In the genomic region with DNA sequence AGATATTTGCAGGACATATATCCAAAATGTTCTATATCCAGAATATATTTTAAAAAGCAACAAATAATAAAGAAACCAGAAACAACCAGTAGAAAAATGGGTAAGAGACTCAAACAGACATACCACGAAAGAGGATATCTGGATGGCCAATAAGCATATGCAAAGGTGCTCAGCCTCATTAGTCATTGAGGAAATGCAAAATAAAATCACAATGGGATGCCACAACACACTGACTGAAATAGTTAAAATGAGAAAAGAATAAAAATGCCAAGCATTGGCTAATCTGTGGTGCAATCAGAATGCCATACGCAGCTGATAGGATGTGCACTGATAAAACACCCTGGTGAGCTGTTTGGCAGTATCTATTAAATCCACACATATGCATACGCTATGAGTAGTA, we compare ENCODE assay signal across 1 cellular context.
TF ChIP-seq lines count a peak whose summit lies in the region.

No MANE protein-coding gene starts in this region.

TF ChIP-seq in K562, 482 proteins besides CTCF, POLR2A, EP300 and RAD21 (continued from another document):
- TF ChIP-seq, protein P1, sequence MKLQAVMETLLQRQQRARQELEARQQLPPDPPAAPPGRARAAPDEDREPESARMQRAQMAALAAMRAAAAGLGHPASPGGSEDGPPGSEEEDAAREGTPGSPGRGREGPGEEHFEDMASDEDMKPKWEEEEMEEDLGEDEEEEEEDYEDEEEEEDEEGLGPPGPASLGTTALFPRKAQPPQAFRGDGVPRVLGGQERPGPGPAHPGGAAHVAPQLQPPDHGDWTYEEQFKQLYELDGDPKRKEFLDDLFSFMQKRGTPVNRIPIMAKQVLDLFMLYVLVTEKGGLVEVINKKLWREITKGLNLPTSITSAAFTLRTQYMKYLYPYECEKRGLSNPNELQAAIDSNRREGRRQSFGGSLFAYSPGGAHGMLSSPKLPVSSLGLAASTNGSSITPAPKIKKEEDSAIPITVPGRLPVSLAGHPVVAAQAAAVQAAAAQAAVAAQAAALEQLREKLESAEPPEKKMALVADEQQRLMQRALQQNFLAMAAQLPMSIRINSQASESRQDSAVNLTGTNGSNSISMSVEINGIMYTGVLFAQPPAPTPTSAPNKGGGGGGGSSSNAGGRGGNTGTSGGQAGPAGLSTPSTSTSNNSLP (IDR thresholded peaks at IDR 0.05; ENCODE audit: borderline replicate concordance, low read depth, low read length): no peak
- TF ChIP-seq, protein P2, sequence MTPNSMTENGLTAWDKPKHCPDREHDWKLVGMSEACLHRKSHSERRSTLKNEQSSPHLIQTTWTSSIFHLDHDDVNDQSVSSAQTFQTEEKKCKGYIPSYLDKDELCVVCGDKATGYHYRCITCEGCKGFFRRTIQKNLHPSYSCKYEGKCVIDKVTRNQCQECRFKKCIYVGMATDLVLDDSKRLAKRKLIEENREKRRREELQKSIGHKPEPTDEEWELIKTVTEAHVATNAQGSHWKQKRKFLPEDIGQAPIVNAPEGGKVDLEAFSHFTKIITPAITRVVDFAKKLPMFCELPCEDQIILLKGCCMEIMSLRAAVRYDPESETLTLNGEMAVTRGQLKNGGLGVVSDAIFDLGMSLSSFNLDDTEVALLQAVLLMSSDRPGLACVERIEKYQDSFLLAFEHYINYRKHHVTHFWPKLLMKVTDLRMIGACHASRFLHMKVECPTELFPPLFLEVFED (CRISPR knock-in tag; conservative IDR thresholded peaks at IDR 0.05): no peak
- TF ChIP-seq NONO (IDR thresholded peaks at IDR 0.05; ENCODE audit: low read depth in 2 of 2, low read length in 1 of 2): no peak
- no peak for TF ChIP-seq NFIX (CRISPR knock-in tag; IDR thresholded peaks at IDR 0.05; ENCODE audit: low read depth)
- TF ChIP-seq HMGN3 (IDR thresholded peaks at IDR 0.05; ENCODE audit: borderline replicate concordance, extremely low read depth, insufficient read length, low read depth, low read length): no peak
- TF ChIP-seq TEAD2 (tag; IDR thresholded peaks at IDR 0.05): no peak
- TF ChIP-seq ZKSCAN8 (CRISPR knock-in tag; IDR thresholded peaks at IDR 0.05): no peak
- TF ChIP-seq, protein P3, sequence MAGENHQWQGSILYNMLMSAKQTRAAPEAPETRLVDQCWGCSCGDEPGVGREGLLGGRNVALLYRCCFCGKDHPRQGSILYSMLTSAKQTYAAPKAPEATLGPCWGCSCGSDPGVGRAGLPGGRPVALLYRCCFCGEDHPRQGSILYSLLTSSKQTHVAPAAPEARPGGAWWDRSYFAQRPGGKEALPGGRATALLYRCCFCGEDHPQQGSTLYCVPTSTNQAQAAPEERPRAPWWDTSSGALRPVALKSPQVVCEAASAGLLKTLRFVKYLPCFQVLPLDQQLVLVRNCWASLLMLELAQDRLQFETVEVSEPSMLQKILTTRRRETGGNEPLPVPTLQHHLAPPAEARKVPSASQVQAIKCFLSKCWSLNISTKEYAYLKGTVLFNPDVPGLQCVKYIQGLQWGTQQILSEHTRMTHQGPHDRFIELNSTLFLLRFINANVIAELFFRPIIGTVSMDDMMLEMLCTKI (IDR thresholded peaks at IDR 0.05; ENCODE audit: partially characterized antibody): no peak
- TF ChIP-seq ZNF76 (CRISPR knock-in tag; IDR thresholded peaks at IDR 0.05; ENCODE audit: borderline replicate concordance): no peak
- TF ChIP-seq ZSCAN32 (CRISPR knock-in tag; IDR thresholded peaks at IDR 0.05): no peak
- no peak for TF ChIP-seq POLR2AphosphoS5 (IDR thresholded peaks at IDR 0.05; ENCODE audit: control insufficient read depth, insufficient read depth, low read depth, low read length)
- no peak for TF ChIP-seq ZNF589 (CRISPR knock-in tag; IDR thresholded peaks at IDR 0.05; ENCODE audit: low read depth)
- no peak for TF ChIP-seq ZNF695 (CRISPR knock-in tag; IDR thresholded peaks at IDR 0.05)
- no peak for TF ChIP-seq NBN (IDR thresholded peaks at IDR 0.05; ENCODE audit: low read depth)
- no peak for TF ChIP-seq EWSR1 (IDR thresholded peaks at IDR 0.05; ENCODE audit: borderline replicate concordance, low read depth, partially characterized antibody)
- TF ChIP-seq NCOA2 (IDR thresholded peaks at IDR 0.05; ENCODE audit: partially characterized antibody in 2 of 2): no peak
- TF ChIP-seq RBM14 (IDR thresholded peaks at IDR 0.05; ENCODE audit: borderline replicate concordance, insufficient read depth, low read depth, low read length): no peak
TF ChIP-seq in K562: peak in this region for 0.
